1 cellular context compared by ENCODE assay signal in the genomic region with DNA sequence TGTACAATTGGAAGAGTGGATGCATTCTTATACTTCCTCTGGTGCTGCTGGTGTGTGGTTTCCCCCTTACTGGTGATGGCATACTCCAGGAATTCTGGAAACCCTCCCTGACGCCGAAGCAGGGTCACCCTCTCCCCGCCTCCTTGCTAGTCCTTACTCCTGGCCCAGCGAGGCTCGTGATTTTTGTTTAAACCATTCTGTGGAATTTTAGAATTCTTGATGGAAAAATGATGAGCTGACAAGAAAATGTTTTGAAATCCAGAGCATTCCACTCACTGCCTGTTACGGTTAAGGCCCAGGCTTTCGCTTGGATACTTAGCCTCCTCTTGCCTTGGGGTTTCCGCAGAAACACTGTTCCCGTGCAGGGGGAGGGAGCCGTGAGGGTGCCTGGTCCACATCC.
A peak's percentile ranks its signal among the peaks of the same experiment; 100 is the strongest.
TF ChIP-seq lines count a peak whose summit lies in the region.

No MANE protein-coding gene starts in this region.

TF ChIP-seq in HepG2, 621 proteins besides CTCF, POLR2A, EP300 and RAD21:
- 0 out of 2 replicates have a peak, but pooled peaks have one; percentile 22 for TF ChIP-seq MAFF (IDR thresholded peaks at IDR 0.05; ENCODE audit: low read depth, low read length)
- no peak for TF ChIP-seq NFKB2 (CRISPR knock-in tag; IDR thresholded peaks at IDR 0.05; ENCODE audit: borderline replicate concordance)
- peak; percentile 46 to 50; a peak in 3 of 4 replicates for TF ChIP-seq MAFK (conservative IDR thresholded peaks at IDR 0.05 in 1 of 2, IDR thresholded peaks at IDR 0.05 in 1 of 2; ENCODE audit: low read length in 2 of 2)
- TF ChIP-seq SOX6 (IDR thresholded peaks at IDR 0.05) = no peak
- TF ChIP-seq SOX6 (CRISPR knock-in tag; IDR thresholded peaks at IDR 0.05) = no peak
- TF ChIP-seq ZNF790 (CRISPR knock-in tag; IDR thresholded peaks at IDR 0.05; ENCODE audit: borderline replicate concordance) = no peak
